Comparison of ENCODE assay signal across 17 cellular contexts in genomic region chr7:98548370-98548769, GRCh38.
"Had no signal": no experiment of that assay in that cellular context is flagged by ENCODE, and none has a peak within 500 bp of the region (broad histone marks: within the 10 kb centered on the region; RNA-seq: fewer than 3 reads in every experiment).

No MANE protein-coding gene starts in this region.

- DNase-seq: KBM-7, NCI-H1092, NCI-H1105 treated with DMSO at 0.1 percent for 48 hours, NCI-H1417 treated with DMSO at 0.1 percent for 48 hours, NCI-H146, NCI-H1694 treated with DMSO at 0.1 percent for 48 hours, NCI-H1930, NCI-H2081, NCI-H2107, NCI-H2227 treated with DMSO at 0.1 percent for 48 hours, NCI-H526 treated with DMSO at 0.1 percent for 48 hours, NCI-H748 treated with DMSO at 0.1 percent for 48 hours, SHP77, SJCRH30 had no signal

- H3K27ac Mint-ChIP-seq: IgD-negative memory B cell had no signal

- H3K4me3 Mint-ChIP-seq: IgD-negative memory B cell had no signal

- H3K4me1 Mint-ChIP-seq: IgD-negative memory B cell had no signal

- H3K27me3 ChIP-seq: SJCRH30 had no signal

- ATAC-seq: SK-N-SH treated with all-trans-retinoic acid at 6 μM for 48 hours had no signal

- H3K36me3 Mint-ChIP-seq: IgD-negative memory B cell had no signal

- H3K4me3 ChIP-seq: SJCRH30 had no signal

- H3K36me3 ChIP-seq: SJCRH30 had no signal

- H3K27ac ChIP-seq: RWPE1, SJCRH30 had no signal
